ENCODE assay signal across 23 cellular contexts in the genomic region with DNA sequence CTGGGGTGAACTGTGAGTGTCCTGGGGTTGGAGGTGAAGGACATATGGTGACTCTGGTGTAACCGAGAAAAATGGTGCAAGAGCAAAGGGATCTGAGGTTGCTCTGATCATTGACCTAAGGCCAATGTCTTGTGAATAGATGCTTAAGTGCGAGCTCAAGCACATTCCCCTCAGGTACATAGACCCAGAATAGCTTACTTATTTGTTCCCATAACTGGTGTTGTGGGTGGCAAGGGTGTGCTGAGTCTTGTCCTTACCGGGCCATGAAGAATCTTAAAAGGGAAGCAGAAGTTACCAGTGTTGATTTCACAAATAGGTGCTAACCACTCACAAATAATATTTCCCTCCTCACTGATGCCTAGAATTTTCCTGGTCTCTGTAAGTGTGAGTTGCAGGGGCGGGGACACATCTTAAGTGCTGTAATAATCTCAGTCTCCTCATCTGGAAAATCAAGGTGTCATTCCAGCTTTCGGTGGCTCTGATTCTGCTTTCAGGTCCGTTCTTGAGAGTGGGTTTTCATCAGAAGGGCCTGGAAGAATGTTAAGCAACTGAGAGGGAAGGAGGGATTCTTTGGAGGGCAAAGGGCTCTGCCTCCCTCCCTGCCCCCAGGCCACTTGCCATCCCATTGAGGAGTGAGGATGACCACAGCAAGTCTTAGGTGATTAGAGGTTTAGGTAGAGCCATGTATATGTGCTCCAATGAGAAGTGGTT. TPM values are rescaled to one million over a fixed set of nuclear protein-coding genes. Genes with fewer than 3 reads are reported as not detected.
A peak's percentile ranks its signal among the peaks of the same experiment; 100 is the strongest.
DNase-seq lines count a peak whose midpoint lies in the region; ATAC-seq, FAIRE-seq and TF ChIP-seq lines count a peak whose summit lies in the region.
"Had no signal": no experiment of that assay in that cellular context is flagged by ENCODE, and none has a peak within 500 bp of the region (broad histone marks: within the 10 kb centered on the region; RNA-seq: fewer than 3 reads in every experiment).

No MANE protein-coding gene starts in this region.

- no peak overlapping the region for H4K8ac ChIP-seq in neuronal stem cell (ENCODE audit: low read depth, low read length)

- H3K79me1 ChIP-seq in neuronal stem cell (ENCODE audit: low read depth, low read length), result no peaks in the 10 kb centered on the region

- no peak overlapping the region for H3K9ac ChIP-seq in neuronal stem cell (ENCODE audit: low read depth, low read length, poor library complexity)
- H3K9ac ChIP-seq: SK-N-SH had no signal

- no peak overlapping the region for H2BK15ac ChIP-seq in neuronal stem cell (ENCODE audit: low read length)

- 95% methylated on average over 6 of the region's 6 CpGs for WGBS in esophagus muscularis mucosa
- WGBS in neuronal stem cell (ENCODE audit: extremely low coverage in 2 of 2, insufficient read length in 2 of 2, insufficient replicate concordance in 1 of 2), 2 donors, result no CpG with 5 or more reads among the region's 6 CpGs

- H3K4me3 ChIP-seq in esophagus muscularis mucosa, result no peak overlapping the region
- H3K4me3 ChIP-seq in neuronal stem cell (ENCODE audit: low read length in 2 of 2), result no peak overlapping the region
- no peak overlapping the region for H3K4me3 ChIP-seq in effector memory CD4-positive, alpha-beta T cell (ENCODE audit: insufficient read depth, low read depth, low read length, poor library complexity, severe bottlenecking)
- H3K4me3 ChIP-seq in uterus, result no peak overlapping the region
- H3K4me3 ChIP-seq: MG63 had no signal

- peaks cover 0 to 17% (median 15%) of the 10 kb centered on the region in 4 donors for H3K4me1 ChIP-seq in esophagus muscularis mucosa
- H3K4me1 ChIP-seq in neuronal stem cell (ENCODE audit: control insufficient read depth in 2 of 2, insufficient read depth in 1 of 2, low read depth in 1 of 2, low read length in 2 of 2), result peaks cover 28 to 46% of the 10 kb centered on the region in 2 donors
- H3K4me1 ChIP-seq in effector memory CD4-positive, alpha-beta T cell (ENCODE audit: control insufficient read depth, insufficient read depth, low read length, poor library complexity, severe bottlenecking), result no peaks in the 10 kb centered on the region
- no peaks in the 10 kb centered on the region for H3K4me1 ChIP-seq in uterus

- TF ChIP-seq EP300 in esophagus muscularis mucosa (IDR thresholded peaks at IDR 0.05), result no peak

- H2AK5ac ChIP-seq in neuronal stem cell (ENCODE audit: low read depth, low read length), result peak overlapping the region; percentile 53

- peak; percentile 16 for FAIRE-seq in GM12891 (lab: Jason Lieb, UNC)
- FAIRE-seq: A204.1 had no signal

- TF ChIP-seq CTCF in esophagus muscularis mucosa (IDR thresholded peaks at IDR 0.05), result no peak
- TF ChIP-seq CTCF in uterus (IDR thresholded peaks at IDR 0.05), result no peak

- DNase-seq in GM12891 (ENCODE audit: insufficient read length, low spot score) (no peak), esophagus muscularis mucosa (ENCODE audit: extremely low spot score) (peak; percentile 87), neuronal stem cell (ENCODE audit: low spot score) (no peak), foreskin melanocyte (no peak), Right ventricle myocardium inferior (ENCODE audit: missing footprints) (no peak), uterus (no peak)
- DNase-seq in effector memory CD4-positive, alpha-beta T cell, result no peak
- DNase-seq: EL; GF-D8; MG63; NCI-H1092; NCI-H1436; NCI-H187 treated with DMSO at 0.1 percent for 48 hours; NCI-H226; NCI-H510A treated with DMSO at 0.1 percent for 48 hours; NCI-H748 treated with DMSO at 0.1 percent for 48 hours; NK-92 treated with Interleukin-12 subunit alpha and Interleukin-12 subunit beta, amount 100 ng/mL, for 24 hours; SIG-M5; SK-N-SH had no signal

- H3K36me3 ChIP-seq in esophagus muscularis mucosa (no peaks in the 10 kb centered on the region), neuronal stem cell (replicated peaks in 1 of 2; ENCODE audit: control insufficient read depth in 2 of 2, insufficient read depth in 2 of 2, low read length in 2 of 2) (no peaks in the 10 kb centered on the region), uterus (no peaks in the 10 kb centered on the region)
- H3K36me3 ChIP-seq in effector memory CD4-positive, alpha-beta T cell (ENCODE audit: control insufficient read depth, insufficient read depth, low read length), result no peaks in the 10 kb centered on the region
- H3K36me3 ChIP-seq: MG63 had no signal

- H3K27ac ChIP-seq in esophagus muscularis mucosa (replicated peaks in 1 of 4) (no peak overlapping the region), neuronal stem cell (replicated peaks; ENCODE audit: low read length) (no peak overlapping the region), uterus (no peak overlapping the region)
- no peak overlapping the region for H3K27ac ChIP-seq in effector memory CD4-positive, alpha-beta T cell (ENCODE audit: insufficient read depth, low read length, poor library complexity, severe bottlenecking)
- H3K27ac ChIP-seq: C4-2B, RWPE1 had no signal

- no peak overlapping the region for H3K4ac ChIP-seq in neuronal stem cell (ENCODE audit: low read length)

- H4K91ac ChIP-seq in neuronal stem cell (ENCODE audit: low read depth, low read length, poor library complexity), result no peak overlapping the region

- H2BK5ac ChIP-seq in neuronal stem cell (ENCODE audit: low read length), result peak overlapping the region; percentile 10

- H3K9me3 ChIP-seq in esophagus muscularis mucosa (no peaks in the 10 kb centered on the region), neuronal stem cell (replicated peaks in 1 of 2; ENCODE audit: control insufficient read depth in 2 of 2, insufficient read depth in 1 of 2, low read depth in 1 of 2, low read length in 2 of 2) (no peaks in the 10 kb centered on the region), uterus (no peaks in the 10 kb centered on the region)
- no peaks in the 10 kb centered on the region for H3K9me3 ChIP-seq in effector memory CD4-positive, alpha-beta T cell (ENCODE audit: control insufficient read depth, low read length)
- H3K9me3 ChIP-seq: MG63, SK-N-SH had no signal

- no peak overlapping the region for H2AFZ ChIP-seq in neuronal stem cell (ENCODE audit: low read length)

- H3K14ac ChIP-seq in neuronal stem cell (ENCODE audit: low read length), result no peak overlapping the region

- ATAC-seq in GM19452 (IDR thresholded peaks at IDR 0.05; ENCODE audit: unreplicated experiment), result peak; percentile 56
- ATAC-seq in Right ventricle myocardium inferior, result no peak

- H3K23ac ChIP-seq in neuronal stem cell (ENCODE audit: low read depth, low read length, poor library complexity), result no peak overlapping the region

- H3K18ac ChIP-seq in neuronal stem cell (ENCODE audit: low read length), result no peak overlapping the region

- H3K4me2 ChIP-seq in neuronal stem cell (ENCODE audit: insufficient read depth, low read length, poor library complexity, severe bottlenecking), result no peak overlapping the region
- H3K4me2 ChIP-seq: SK-N-SH had no signal

- H3K27me3 ChIP-seq in esophagus muscularis mucosa, result no peaks in the 10 kb centered on the region
- no peaks in the 10 kb centered on the region for H3K27me3 ChIP-seq in neuronal stem cell (ENCODE audit: control insufficient read depth in 3 of 3, insufficient read depth in 3 of 3, low read depth in 1 of 3, low read length in 3 of 3)
- no peaks in the 10 kb centered on the region for H3K27me3 ChIP-seq in effector memory CD4-positive, alpha-beta T cell (replicated peaks; ENCODE audit: control insufficient read depth, insufficient read depth, low read length, poor library complexity, severe bottlenecking)
- no peaks in the 10 kb centered on the region for H3K27me3 ChIP-seq in uterus
- H3K27me3 ChIP-seq: MG63 had no signal

- TF ChIP-seq POLR2A in GM12891 (IDR thresholded peaks at IDR 0.05; ENCODE audit: low read depth, low read length), result no peak
- TF ChIP-seq POLR2A in esophagus muscularis mucosa (IDR thresholded peaks at IDR 0.05; ENCODE audit: low read depth), result no peak
- TF ChIP-seq POLR2A in uterus (IDR thresholded peaks at IDR 0.05), result no peak

- no peak overlapping the region for H2BK120ac ChIP-seq in neuronal stem cell (ENCODE audit: low read depth, low read length)

- intact Hi-C loops in esophagus muscularis mucosa (cut with DNase I), result no loop called here
- intact Hi-C loops in Right ventricle myocardium inferior (cut with DNase I), result no loop called here
- intact Hi-C loops in uterus (cut with DNase I; ENCODE audit: low total_unique reads), result no loop called here

- H2BK12ac ChIP-seq in neuronal stem cell (ENCODE audit: low read length), result no peak overlapping the region

TF ChIP-seq in GM12891, 5 proteins besides CTCF, POLR2A, EP300 and RAD21:
- TF ChIP-seq POU2F2 (IDR thresholded peaks at IDR 0.05; ENCODE audit: low read depth, low read length) (no peak), PAX5 (IDR thresholded peaks at IDR 0.05; ENCODE audit: insufficient read depth, low read length, severe bottlenecking) (no peak), SPI1 (IDR thresholded peaks at IDR 0.05; ENCODE audit: low read depth, low read length) (no peak), TAF1 (IDR thresholded peaks at IDR 0.05; ENCODE audit: low read depth, low read length) (no peak), POLR2AphosphoS5 (IDR thresholded peaks at IDR 0.05; ENCODE audit: low read depth, low read length) (no peak)

RNA-seq across cellular contexts. Expression of gene LIPG, which starts 54.9 kb away (rescaled TPM):
- polyA plus RNA-seq in GM12891 (2012; ENCODE audit: low read depth, missing spikeins), result 0.40 TPM
- total RNA-seq in esophagus muscularis mucosa (10 to 100 TPM in 1 of 4 donors, 1 to 10 TPM in 1, under 1 TPM in 1, not detected in 1; 0.06 to 11.9 (median 1.3) TPM), Right ventricle myocardium inferior (not detected), uterus (1 to 10 TPM in 1 of 4 donors, not detected in 3; 8.0 TPM)
- polyA plus RNA-seq in neuronal stem cell (2013, experiment 1 of 2), result 22.9 TPM
- 23.3 TPM for polyA plus RNA-seq in neuronal stem cell (2013, experiment 2 of 2)
